Comparison of ENCODE assay signal across 28 cellular contexts in genomic region chr2:30356061-30356460, GRCh38.
DNase-seq lines count a peak whose midpoint lies in the region; ATAC-seq and TF ChIP-seq lines count a peak whose summit lies in the region.
"Had no signal": no experiment of that assay in that cellular context is flagged by ENCODE, and none has a peak within 500 bp of the region (broad histone marks: within the 10 kb centered on the region; RNA-seq: fewer than 3 reads in every experiment).

No MANE protein-coding gene starts in this region.

- H3K36me3 ChIP-seq in mammary epithelial cell (ENCODE audit: insufficient read depth, low read length) (no peaks in the 10 kb centered on the region), adipocyte (ENCODE audit: control insufficient read depth, insufficient read depth, low read length, severe bottlenecking) (no peaks in the 10 kb centered on the region), mesenchymal stem cell (ENCODE audit: control insufficient read depth in 1 of 2, insufficient read depth in 2 of 2, low read depth in 1 of 2, low read length in 2 of 2) (no peaks in the 10 kb centered on the region)
- H3K36me3 ChIP-seq: BE2C, Peyer's patch had no signal

- no TSS peak for BruUV-seq in MCF 10A (replicated peaks; lab: Mats Ljungman, UMichigan)
- no TSS peak for BruUV-seq in mammary epithelial cell (replicated peaks; lab: Mats Ljungman, UMichigan)

- H3K4me1 Mint-ChIP-seq in MCF 10A (ENCODE audit: insufficient read depth, unreplicated experiment) = no peaks in the 10 kb centered on the region
- H3K4me1 Mint-ChIP-seq in stimulated activated effector memory CD8-positive, alpha-beta T cell treated with anti-CD3 and anti-CD28 coated beads, Interleukin-12 subunit alpha, Interleukin-12 subunit beta, amount 100 ng/mL, for 72 hours = peaks cover 24% of the 10 kb centered on the region
- H3K4me1 Mint-ChIP-seq: CD14-positive monocyte had no signal

- H3K4me3 ChIP-seq in mammary epithelial cell (replicated peaks in 1 of 3; ENCODE audit: insufficient read depth in 1 of 3, low read depth in 2 of 3, low read length in 3 of 3) (no peak overlapping the region), adipocyte (ENCODE audit: low read length) (no peak overlapping the region), mesenchymal stem cell (ENCODE audit: insufficient read depth in 1 of 2, low read depth in 1 of 2, low read length in 2 of 2) (no peak overlapping the region), dorsolateral prefrontal cortex (no peak overlapping the region)
- H3K4me3 ChIP-seq: GM12878, Peyer's patch had no signal

- ATAC-seq in stimulated activated effector memory CD8-positive, alpha-beta T cell treated with anti-CD3 and anti-CD28 coated beads, Interleukin-12 subunit alpha, Interleukin-12 subunit beta, amount 100 ng/mL, for 72 hours = no peak
- ATAC-seq: GM12878, HCT116 had no signal

- no peaks in the 10 kb centered on the region for H3K27me3 Mint-ChIP-seq in MCF 10A (ENCODE audit: insufficient read depth, unreplicated experiment)
- H3K27me3 Mint-ChIP-seq: CD8-positive, alpha-beta memory T cell; IgD-negative memory B cell had no signal

- no peak overlapping the region for H3K27ac ChIP-seq in mammary epithelial cell (ENCODE audit: insufficient read depth, low read depth, low read length)
- H3K27ac ChIP-seq in mesenchymal stem cell (ENCODE audit: low read length, poor library complexity, severe bottlenecking) = no peak overlapping the region
- H3K27ac ChIP-seq in dorsolateral prefrontal cortex = no peak overlapping the region
- H3K27ac ChIP-seq: 22Rv1, KMS-11, Peyer's patch had no signal

- H3K9ac ChIP-seq in mammary epithelial cell (ENCODE audit: insufficient read depth, low read length) (no peak overlapping the region), adipocyte (ENCODE audit: low read length) (no peak overlapping the region), mesenchymal stem cell (ENCODE audit: low read length) (no peak overlapping the region)
- H3K9ac ChIP-seq: KMS-11 had no signal

- CTCF ChIA-PET in MCF 10A (lab: Yijun Ruan, JAX) (no interaction called here), mammary epithelial cell (lab: Charles Lee; ENCODE audit: low non-redundant PET) (no interaction called here)

- no peaks in the 10 kb centered on the region for H3K4me1 ChIP-seq in mammary epithelial cell (ENCODE audit: insufficient read depth, low read length)
- peaks cover 38% of the 10 kb centered on the region for H3K4me1 ChIP-seq in adipocyte (ENCODE audit: control insufficient read depth, insufficient read depth, low read length)
- no peaks in the 10 kb centered on the region for H3K4me1 ChIP-seq in mesenchymal stem cell (ENCODE audit: control insufficient read depth, insufficient read depth, low read depth, low read length)
- H3K4me1 ChIP-seq: BE2C had no signal

- no peaks in the 10 kb centered on the region for H3K9me3 ChIP-seq in mammary epithelial cell (replicated peaks; ENCODE audit: insufficient read depth, low read length)
- H3K9me3 ChIP-seq in adipocyte (ENCODE audit: control insufficient read depth, low read length) = no peaks in the 10 kb centered on the region
- no peaks in the 10 kb centered on the region for H3K9me3 ChIP-seq in mesenchymal stem cell (ENCODE audit: control insufficient read depth, low read length)
- H3K9me3 ChIP-seq: BE2C, Peyer's patch had no signal

- H3K36me3 Mint-ChIP-seq in MCF 10A (ENCODE audit: insufficient read depth, unreplicated experiment) = no peaks in the 10 kb centered on the region
- no peaks in the 10 kb centered on the region for H3K36me3 Mint-ChIP-seq in stimulated activated effector memory CD8-positive, alpha-beta T cell treated with anti-CD3 and anti-CD28 coated beads, Interleukin-12 subunit alpha, Interleukin-12 subunit beta, amount 100 ng/mL, for 72 hours
- H3K36me3 Mint-ChIP-seq: CD14-positive monocyte; CD8-positive, alpha-beta memory T cell; IgD-negative memory B cell had no signal

- TF ChIP-seq CTCF in MCF 10A (IDR thresholded peaks at IDR 0.05; ENCODE audit: unreplicated experiment) (no peak), mammary epithelial cell (conservative IDR thresholded peaks at IDR 0.05 in 1 of 2, IDR thresholded peaks at IDR 0.05 in 1 of 2; ENCODE audit: extremely low read depth in 1 of 2, insufficient read depth in 1 of 2, low read depth in 1 of 2, low read length in 2 of 2) (no peak), dorsolateral prefrontal cortex (IDR thresholded peaks at IDR 0.05 in 54 of 56, conservative IDR thresholded peaks at IDR 0.05 in 2 of 56; ENCODE audit: low read depth in 1 of 56, partially characterized antibody in 56 of 56) (no peak)

- H4K20me1 ChIP-seq in mammary epithelial cell (ENCODE audit: insufficient read depth, low read length) = no peaks in the 10 kb centered on the region

- no peak overlapping the region for H3K4ac ChIP-seq in mesenchymal stem cell (ENCODE audit: low read depth in 1 of 2, low read length in 2 of 2)

- in situ Hi-C loops in mammary epithelial cell (cut with MboI; ENCODE audit: low sequenced_read_pairs in 2 of 2) = no loop called here

- no peaks in the 10 kb centered on the region for H3K27me3 ChIP-seq in mammary epithelial cell (ENCODE audit: insufficient read depth, low read length)
- H3K27me3 ChIP-seq in adipocyte (replicated peaks; ENCODE audit: control insufficient read depth, insufficient read depth, low read length) = no peaks in the 10 kb centered on the region
- peaks cover 0 to 5% of the 10 kb centered on the region in 2 experiments for H3K27me3 ChIP-seq in mesenchymal stem cell (ENCODE audit: control insufficient read depth in 1 of 2, insufficient read depth in 1 of 2, low read length in 2 of 2)
- H3K27me3 ChIP-seq in dorsolateral prefrontal cortex = peaks cover 0 to 9% (median 0%) of the 10 kb centered on the region in 45 donors
- H3K27me3 ChIP-seq: BE2C, Peyer's patch had no signal

- H4K8ac ChIP-seq in mesenchymal stem cell (ENCODE audit: low read length) = no peak overlapping the region

- H3K4me3 Mint-ChIP-seq in MCF 10A (ENCODE audit: unreplicated experiment) = no peak overlapping the region
- no peak overlapping the region for H3K4me3 Mint-ChIP-seq in stimulated activated effector memory CD8-positive, alpha-beta T cell treated with anti-CD3 and anti-CD28 coated beads, Interleukin-12 subunit alpha, Interleukin-12 subunit beta, amount 100 ng/mL, for 72 hours
- H3K4me3 Mint-ChIP-seq: CD14-positive monocyte; CD8-positive, alpha-beta memory T cell; IgD-negative memory B cell had no signal

- dilution Hi-C loops in mammary epithelial cell (cut with HindIII; ENCODE audit: low sequenced_read_pairs) = no loop called here

- H2BK5ac ChIP-seq in mesenchymal stem cell (ENCODE audit: low read depth, low read length, poor library complexity, severe bottlenecking) = no peak overlapping the region

- H3K23ac ChIP-seq in mesenchymal stem cell (ENCODE audit: low read length in 2 of 2) = no peak overlapping the region

- 94% methylated on average over 4 of the region's 5 CpGs for WGBS in mammary epithelial cell (ENCODE audit: low coverage, missing lambda C conversion rate)
- WGBS in mesenchymal stem cell = 93% methylated on average over 3 of the region's 5 CpGs

- POLR2A ChIA-PET in MCF 10A (lab: Yijun Ruan, JAX) = interaction anchor here (0.9 kb wide), 1 partner anchor 87 kb away, joined by 3 read pairs; no protein-coding TSS in a partner anchor

- H2BK120ac ChIP-seq in mesenchymal stem cell (ENCODE audit: low read depth, low read length) = no peak overlapping the region

- no peak overlapping the region for H2AK5ac ChIP-seq in mesenchymal stem cell (ENCODE audit: low read length, severe bottlenecking)

- H3K27ac Mint-ChIP-seq in MCF 10A (ENCODE audit: low read depth, unreplicated experiment) = no peak overlapping the region
- peak overlapping the region; percentile 14 for H3K27ac Mint-ChIP-seq in stimulated activated effector memory CD8-positive, alpha-beta T cell treated with anti-CD3 and anti-CD28 coated beads, Interleukin-12 subunit alpha, Interleukin-12 subunit beta, amount 100 ng/mL, for 72 hours
- H3K27ac Mint-ChIP-seq: CD14-positive monocyte, IgD-negative memory B cell had no signal

- H2BK12ac ChIP-seq in mesenchymal stem cell (ENCODE audit: low read length in 2 of 2) = peak overlapping the region in 1 of 2 experiments; percentile 24

- H3K79me2 ChIP-seq in mammary epithelial cell (ENCODE audit: insufficient read depth, low read length) = no peaks in the 10 kb centered on the region

- H2AFZ ChIP-seq in mammary epithelial cell (ENCODE audit: low read depth, low read length) = no peak overlapping the region
- no peak overlapping the region for H2AFZ ChIP-seq in mesenchymal stem cell (ENCODE audit: low read depth, low read length)

- H3K79me1 ChIP-seq in mesenchymal stem cell (replicated peaks; ENCODE audit: low read length, poor library complexity, severe bottlenecking) = no peaks in the 10 kb centered on the region

- DNase-seq in MCF 10A (ENCODE audit: unreplicated experiment) = peak; percentile 3
- DNase-seq in mammary epithelial cell = no peak
- DNase-seq in adipocyte (ENCODE audit: low read depth) = peak; percentile 32
- DNase-seq in mesenchymal stem cell = peak; percentile 40
- no peak for DNase-seq in stimulated activated effector memory CD8-positive, alpha-beta T cell treated with anti-CD3 and anti-CD28 coated beads, Interleukin-12 subunit alpha, Interleukin-12 subunit beta, amount 100 ng/mL, for 72 hours (ENCODE audit: low spot score in 2 of 2)
- DNase-seq in dorsolateral prefrontal cortex = no peak
- no peak for DNase-seq in stimulated activated CD4-positive, alpha-beta T cell treated with anti-CD3 and anti-CD28 coated beads, Interleukin-4, amount 100 ng/mL, for 1 hour
- no peak for DNase-seq in NOMO-1 treated with dmso at 0.1 percent for 144 hours (lab: John Stamatoyannopoulos, UW; ENCODE audit: unreplicated experiment)
- DNase-seq: BE2C; CD8-positive, alpha-beta memory T cell; DMS 273 treated with DMSO at 0.1 percent for 48 hours; DMS79; EL; GDM1; NCI-H1092; NCI-H1417 treated with DMSO at 0.1 percent for 48 hours; NCI-H1694 treated with DMSO at 0.1 percent for 48 hours; NCI-H2081; NCI-H2227 treated with DMSO at 0.1 percent for 48 hours; NCI-H526 treated with DMSO at 0.1 percent for 48 hours; Peyer's patch; SHP77 treated with DMSO at 0.1 percent for 48 hours had no signal

- H3K18ac ChIP-seq in mesenchymal stem cell (ENCODE audit: low read depth in 1 of 2, low read length in 2 of 2) = no peak overlapping the region

- H4K91ac ChIP-seq in mesenchymal stem cell (ENCODE audit: low read length) = no peak overlapping the region

- H3K14ac ChIP-seq in mesenchymal stem cell (ENCODE audit: low read length in 2 of 2) = no peak overlapping the region

- H3K9me3 Mint-ChIP-seq in MCF 10A (ENCODE audit: unreplicated experiment) = no peaks in the 10 kb centered on the region
- H3K9me3 Mint-ChIP-seq in stimulated activated effector memory CD8-positive, alpha-beta T cell treated with anti-CD3 and anti-CD28 coated beads, Interleukin-12 subunit alpha, Interleukin-12 subunit beta, amount 100 ng/mL, for 72 hours = no peaks in the 10 kb centered on the region
- H3K9me3 Mint-ChIP-seq: CD8-positive, alpha-beta memory T cell; IgD-negative memory B cell had no signal

- intact Hi-C loops in MCF 10A (cut with micrococcal nuclease) (no loop called here), mammary epithelial cell (cut with micrococcal nuclease) (no loop called here), dorsolateral prefrontal cortex (cut with DNase I) (no loop called here)

- H2BK15ac ChIP-seq in mesenchymal stem cell (ENCODE audit: low read depth, poor library complexity, severe bottlenecking) = no peak overlapping the region

- H3K4me2 ChIP-seq in mammary epithelial cell (ENCODE audit: insufficient read depth, low read depth, low read length) = no peak overlapping the region
- H3K4me2 ChIP-seq in mesenchymal stem cell (ENCODE audit: low read length, poor library complexity, severe bottlenecking) = no peak overlapping the region
- H3K4me2 ChIP-seq: KMS-11 had no signal

Comparison
In these comparisons a context has a peak if more than half of its experiments do, and no peak if none do; other contexts are left out.
1. DNase-seq: peak in MCF 10A (single experiment), adipocyte (single experiment) and mesenchymal stem cell (single experiment); none in mammary epithelial cell (single experiment), stimulated activated effector memory CD8-positive, alpha-beta T cell treated with anti-CD3 and anti-CD28 coated beads, Interleukin-12 subunit alpha, Interleukin-12 subunit beta, amount 100 ng/mL, for 72 hours (0 of 2), dorsolateral prefrontal cortex (0 of 10), stimulated activated CD4-positive, alpha-beta T cell treated with anti-CD3 and anti-CD28 coated beads, Interleukin-4, amount 100 ng/mL, for 1 hour (single experiment) and NOMO-1 treated with dmso at 0.1 percent for 144 hours (single experiment).